1 cellular context compared by ENCODE assay signal in the genomic region with DNA sequence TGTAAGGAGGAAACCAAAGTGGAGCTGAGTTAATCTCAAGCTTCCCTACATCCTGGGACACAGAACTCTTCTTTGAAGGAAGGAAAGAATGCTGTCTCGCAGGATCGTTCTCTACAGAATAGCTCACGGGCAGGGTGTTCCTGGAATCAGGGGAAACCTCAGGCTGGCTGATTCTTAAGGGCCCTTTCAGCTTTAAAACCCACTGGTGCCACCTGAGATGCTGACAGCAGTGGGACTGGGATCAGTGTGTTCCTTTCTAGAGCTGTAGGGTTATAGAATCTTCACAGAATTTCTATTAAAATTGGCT.
TF ChIP-seq lines count a peak whose summit lies in the region.

No MANE protein-coding gene starts in this region.

TF ChIP-seq in K562, 482 proteins besides CTCF, POLR2A, EP300 and RAD21:
- TF ChIP-seq PHB2 (IDR thresholded peaks at IDR 0.05; ENCODE audit: low read depth), result no peak
- no peak for TF ChIP-seq ZNF431 (CRISPR knock-in tag; IDR thresholded peaks at IDR 0.05)
- TF ChIP-seq KDM4B (IDR thresholded peaks at IDR 0.05; ENCODE audit: borderline replicate concordance in 2 of 2, low read depth in 1 of 2), result no peak
- no peak for TF ChIP-seq ETV1 (tag; conservative IDR thresholded peaks at IDR 0.05; ENCODE audit: low read depth)
- TF ChIP-seq TFAM (CRISPR knock-in tag; conservative IDR thresholded peaks at IDR 0.05), result no peak
- no peak for TF ChIP-seq NFIX (CRISPR knock-in tag; IDR thresholded peaks at IDR 0.05; ENCODE audit: low read depth)
- TF ChIP-seq, protein P1, sequence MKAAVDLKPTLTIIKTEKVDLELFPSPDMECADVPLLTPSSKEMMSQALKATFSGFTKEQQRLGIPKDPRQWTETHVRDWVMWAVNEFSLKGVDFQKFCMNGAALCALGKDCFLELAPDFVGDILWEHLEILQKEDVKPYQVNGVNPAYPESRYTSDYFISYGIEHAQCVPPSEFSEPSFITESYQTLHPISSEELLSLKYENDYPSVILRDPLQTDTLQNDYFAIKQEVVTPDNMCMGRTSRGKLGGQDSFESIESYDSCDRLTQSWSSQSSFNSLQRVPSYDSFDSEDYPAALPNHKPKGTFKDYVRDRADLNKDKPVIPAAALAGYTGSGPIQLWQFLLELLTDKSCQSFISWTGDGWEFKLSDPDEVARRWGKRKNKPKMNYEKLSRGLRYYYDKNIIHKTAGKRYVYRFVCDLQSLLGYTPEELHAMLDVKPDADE (conservative IDR thresholded peaks at IDR 0.05; ENCODE audit: control insufficient read depth, low read depth, low read length), result no peak
- no peak for TF ChIP-seq CBX3 (IDR thresholded peaks at IDR 0.05; ENCODE audit: borderline replicate concordance in 1 of 2, low read length in 2 of 2)
- TF ChIP-seq SP2 (IDR thresholded peaks at IDR 0.05; ENCODE audit: extremely low read depth, low read depth, low read length, poor library complexity, severe bottlenecking), result no peak
- no peak for TF ChIP-seq NR1H2 (CRISPR knock-in tag; IDR thresholded peaks at IDR 0.05)
- TF ChIP-seq DACH1 (IDR thresholded peaks at IDR 0.05; ENCODE audit: partially characterized antibody), result no peak
- no peak for TF ChIP-seq ZMIZ1 (IDR thresholded peaks at IDR 0.05; ENCODE audit: low read depth in 2 of 2, low read length in 2 of 2)
- no peak for TF ChIP-seq ZNF311 (CRISPR knock-in tag; IDR thresholded peaks at IDR 0.05)
- no peak for TF ChIP-seq RBBP5 (IDR thresholded peaks at IDR 0.05; ENCODE audit: borderline replicate concordance, insufficient read depth, low read length, poor library complexity, severe bottlenecking)
- TF ChIP-seq HLTF (IDR thresholded peaks at IDR 0.05), result no peak
- no peak for TF ChIP-seq ZNF551 (CRISPR knock-in tag; IDR thresholded peaks at IDR 0.05)
- no peak for TF ChIP-seq ZNF75A (CRISPR knock-in tag; IDR thresholded peaks at IDR 0.05)
